1 cellular context compared by ENCODE assay signal in genomic region chr19:44732235-44733014, GRCh38.
A peak's percentile ranks its signal among the peaks of the same experiment; 100 is the strongest.
TF ChIP-seq lines count a peak whose summit lies in the region.

No MANE protein-coding gene starts in this region.

TF ChIP-seq in K562, 482 proteins besides CTCF, POLR2A, EP300 and RAD21:
- no peak for TF ChIP-seq CREB1 (IDR thresholded peaks at IDR 0.05)
- TF ChIP-seq CREB1 (CRISPR knock-in tag; IDR thresholded peaks at IDR 0.05) = no peak
- TF ChIP-seq ZFP36 (IDR thresholded peaks at IDR 0.05; ENCODE audit: low read depth, low read length, partially characterized antibody) = peak; percentile 97
- TF ChIP-seq PCBP2 (IDR thresholded peaks at IDR 0.05; ENCODE audit: low read depth, low read length, poor library complexity, severe bottlenecking) = no peak
- no peak for TF ChIP-seq ZNF764 (CRISPR knock-in tag; IDR thresholded peaks at IDR 0.05; ENCODE audit: low read depth)
- TF ChIP-seq IRF2 (CRISPR knock-in tag; IDR thresholded peaks at IDR 0.05) = no peak
- TF ChIP-seq ZNF3 (CRISPR knock-in tag; IDR thresholded peaks at IDR 0.05) = no peak
- TF ChIP-seq BCOR (IDR thresholded peaks at IDR 0.05) = peak; percentile 59
- TF ChIP-seq ZNF696 (CRISPR knock-in tag; conservative IDR thresholded peaks at IDR 0.05) = no peak
- peak; percentile 67; the same call in 1 of the 2 replicates for TF ChIP-seq ZNF436 (CRISPR knock-in tag; IDR thresholded peaks at IDR 0.05)
- TF ChIP-seq RBM25 (IDR thresholded peaks at IDR 0.05; ENCODE audit: low read depth, low read length, severe bottlenecking) = peak; percentile 39
- no peak for TF ChIP-seq MTA3 (IDR thresholded peaks at IDR 0.05; ENCODE audit: borderline replicate concordance)
- TF ChIP-seq KDM1A (IDR thresholded peaks at IDR 0.05) = peak; percentile 24 to 53; a peak in 3 of 4 replicates
